10 cellular contexts compared by ENCODE assay signal in the genomic region with DNA sequence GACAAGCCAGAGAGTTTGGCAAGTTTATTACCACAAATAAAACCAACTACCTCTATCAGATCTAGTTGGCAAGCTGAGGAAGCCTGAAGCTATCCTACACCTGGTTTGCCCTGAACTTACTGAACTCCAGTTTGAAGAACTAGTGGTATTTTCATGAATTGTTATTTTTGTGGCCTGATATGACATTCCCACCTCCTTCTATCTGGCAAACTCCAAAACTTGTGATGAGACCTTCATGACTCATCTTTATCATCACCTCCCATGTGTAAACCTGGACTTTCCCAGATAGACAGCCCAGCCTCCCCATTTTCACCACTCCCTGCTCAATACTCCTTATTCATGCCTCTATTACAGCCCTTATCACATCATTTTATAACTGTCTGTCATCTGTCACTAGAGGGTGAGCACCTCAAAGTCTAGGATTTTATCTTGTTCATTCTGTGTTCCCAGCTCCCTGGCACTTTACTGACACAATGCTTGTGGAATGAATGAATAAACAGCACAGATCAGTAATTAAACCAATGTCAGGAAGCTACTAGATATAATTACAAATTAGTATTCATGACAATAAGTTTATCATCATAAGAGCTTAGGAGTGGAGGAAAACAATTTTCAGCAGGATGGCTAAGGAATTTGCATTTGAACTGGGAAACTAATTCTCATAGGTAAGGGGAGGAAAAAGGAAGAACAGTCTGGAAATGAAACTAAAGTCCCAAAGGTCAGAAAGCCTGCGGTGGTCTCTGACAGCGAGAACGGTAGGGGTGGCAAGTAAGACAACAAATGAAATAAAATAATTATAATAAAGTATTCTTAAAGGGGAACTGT. TPM values are rescaled to one million over a fixed set of nuclear protein-coding genes. Genes with fewer than 3 reads are reported as not detected.
DNase-seq lines count a peak whose midpoint lies in the region; ATAC-seq and TF ChIP-seq lines count a peak whose summit lies in the region.
"Had no signal": no experiment of that assay in that cellular context is flagged by ENCODE, and none has a peak within 500 bp of the region (broad histone marks: within the 10 kb centered on the region; RNA-seq: fewer than 3 reads in every experiment).

No MANE protein-coding gene starts in this region.

- peaks cover 3% of the 10 kb centered on the region for H3F3A ChIP-seq in PC-3 (ENCODE audit: low read length, unreplicated experiment)

- no peaks in the 10 kb centered on the region for H3K27me3 Mint-ChIP-seq in endothelial cell (ENCODE audit: unreplicated experiment)
- peaks cover 2% of the 10 kb centered on the region for H3K27me3 Mint-ChIP-seq in glutamatergic neuron (ENCODE audit: unreplicated experiment)

- H3K79me2 ChIP-seq in PC-3 (ENCODE audit: low read length) = no peaks in the 10 kb centered on the region

- POLR2A ChIA-PET in PC-3 (lab: Charles Lee; ENCODE audit: unreplicated experiment) = interaction anchor here (0.5 to 0.9 kb wide), 3 partner anchors 20 to 1154 kb away, joined by 3 to 7 read pairs (median 3); a partner anchor contains a TSS

- DNase-seq in activated CD4-positive, CD25-positive, alpha-beta regulatory T cell treated with anti-CD3 and anti-CD28 coated beads, Interleukin-2, amount 50 U/mL, for 72 hours = no peak
- DNase-seq in PC-3 (peak; percentile 84), endothelial cell (ENCODE audit: low spot score) (no peak), sciatic nerve (ENCODE audit: low spot score) (no peak), cerebellar nuclear complex (lab: John Stamatoyannopoulos, UW) (no peak), glutamatergic neuron (no peak), T-helper 1 cell (no peak)
- DNase-seq: 8988T had no signal

- peak overlapping the region; percentile 46 for H3K9ac ChIP-seq in PC-3 (ENCODE audit: low read length)

- peak overlapping the region; percentile 53; the same call in 1 of the 2 replicates for H3K4me3 ChIP-seq in PC-3 (ENCODE audit: low read length)

- TF ChIP-seq CTCF in PC-3 (conservative IDR thresholded peaks at IDR 0.05; ENCODE audit: low read depth, low read length) = no peak
- TF ChIP-seq CTCF in endothelial cell (IDR thresholded peaks at IDR 0.05; ENCODE audit: unreplicated experiment) = no peak
- TF ChIP-seq CTCF in glutamatergic neuron (IDR thresholded peaks at IDR 0.05; ENCODE audit: partially characterized antibody, unreplicated experiment) = no peak

- H3K27me3 ChIP-seq in PC-3 (ENCODE audit: low read length) = no peaks in the 10 kb centered on the region

- no peaks in the 10 kb centered on the region for H4K20me1 ChIP-seq in PC-3 (ENCODE audit: low read length)

- peak overlapping the region; percentile 37; the same call in 1 of the 2 replicates for H2AFZ ChIP-seq in PC-3 (ENCODE audit: low read length)

- H3K36me3 ChIP-seq in PC-3 (ENCODE audit: low read depth, low read length) = no peaks in the 10 kb centered on the region

- BruUV-seq in PC-3 (replicated peaks; lab: Mats Ljungman, UMichigan) = no TSS peak

- intact Hi-C loops in PC-3 (cut with micrococcal nuclease) (loop anchor here (1.0 kb wide), 5 partner anchors 35 to 229 kb away; a partner anchor contains a TSS), sciatic nerve (cut with DNase I) (no loop called here)

- H3K4me1 Mint-ChIP-seq in endothelial cell (ENCODE audit: unreplicated experiment) = no peaks in the 10 kb centered on the region
- no peaks in the 10 kb centered on the region for H3K4me1 Mint-ChIP-seq in glutamatergic neuron (ENCODE audit: low read depth, unreplicated experiment)

- peaks cover 35% of the 10 kb centered on the region for H3K4me1 ChIP-seq in PC-3 (ENCODE audit: insufficient read depth, low read length)

- CTCF ChIA-PET in PC-3 (lab: Charles Lee) = interaction anchor here (0.5 to 3.0 kb wide), 11 partner anchors 12 to 206 kb away, joined by 3 to 84 read pairs (median 6); a partner anchor contains a TSS

- H3K27ac ChIP-seq in PC-3 (ENCODE audit: low read length) = peak overlapping the region; percentile 77

- H3K9me3 ChIP-seq in PC-3 (ENCODE audit: low read length) = no peaks in the 10 kb centered on the region

- H3K9me2 ChIP-seq in PC-3 (replicated peaks; ENCODE audit: low read length) = no peaks in the 10 kb centered on the region

- H3K9me3 Mint-ChIP-seq in endothelial cell (ENCODE audit: unreplicated experiment) (no peaks in the 10 kb centered on the region), glutamatergic neuron (ENCODE audit: unreplicated experiment) (no peaks in the 10 kb centered on the region)
- H3K9me3 Mint-ChIP-seq: immature natural killer cell had no signal

- H3K36me3 Mint-ChIP-seq in endothelial cell (ENCODE audit: low read depth, unreplicated experiment) (no peaks in the 10 kb centered on the region), glutamatergic neuron (ENCODE audit: unreplicated experiment) (no peaks in the 10 kb centered on the region)
- H3K36me3 Mint-ChIP-seq: immature natural killer cell had no signal

- H3K4me3 Mint-ChIP-seq in endothelial cell (ENCODE audit: unreplicated experiment) = no peak overlapping the region
- H3K4me3 Mint-ChIP-seq in glutamatergic neuron (ENCODE audit: unreplicated experiment) = no peak overlapping the region
- H3K4me3 Mint-ChIP-seq: immature natural killer cell had no signal

- H3K27ac Mint-ChIP-seq in endothelial cell (ENCODE audit: unreplicated experiment) = peak overlapping the region; percentile 9
- no peak overlapping the region for H3K27ac Mint-ChIP-seq in glutamatergic neuron (ENCODE audit: unreplicated experiment)

- peak overlapping the region; percentile 74 for H3K4me2 ChIP-seq in PC-3 (ENCODE audit: low read length)

- ATAC-seq in activated CD4-positive, CD25-positive, alpha-beta regulatory T cell treated with anti-CD3 and anti-CD28 coated beads, Interleukin-2, amount 50 U/mL, for 24 hours = peak; percentile 39 to 55
- ATAC-seq in PC-3 (peak; percentile 69), sciatic nerve (peak; percentile 68)

RNA-seq across cellular contexts. Expression of a gene that starts 13.2 kb away (rescaled TPM):
- total RNA-seq in PC-3 (2014; rRNA removed) (0.58 and 2.4 TPM in 2 replicates), endothelial cell (ENCODE audit: unreplicated experiment) (2.8 TPM), sciatic nerve (22.1 TPM), glutamatergic neuron (ENCODE audit: unreplicated experiment) (0.51 TPM)

RNA-seq across cellular contexts. Expression of a gene that starts 34.9 kb away (rescaled TPM):
- total RNA-seq in PC-3 (2014; rRNA removed) (6.5 and 7.8 TPM in 2 replicates), endothelial cell (ENCODE audit: unreplicated experiment) (15.3 TPM), sciatic nerve (30.6 TPM), glutamatergic neuron (ENCODE audit: unreplicated experiment) (17.2 TPM)

RNA-seq across cellular contexts. Expression of a gene that starts 35.2 kb away (rescaled TPM):
- total RNA-seq in PC-3 (2014; rRNA removed) (55.8 and 79.7 TPM in 2 replicates), endothelial cell (ENCODE audit: unreplicated experiment) (42.9 TPM), sciatic nerve (31.3 TPM), glutamatergic neuron (ENCODE audit: unreplicated experiment) (30.4 TPM)
